ENCODE assay signal across 9 cellular contexts in genomic region chr3:142209655-142210054, GRCh38. TPM values are rescaled to one million over a fixed set of nuclear protein-coding genes. Genes with fewer than 3 reads are reported as not detected.
DNase-seq lines count a peak whose midpoint lies in the region; ATAC-seq lines count a peak whose summit lies in the region.
"Had no signal": no experiment of that assay in that cellular context is flagged by ENCODE, and none has a peak within 500 bp of the region (broad histone marks: within the 10 kb centered on the region; RNA-seq: fewer than 3 reads in every experiment).

No MANE protein-coding gene starts in this region.

- no peak overlapping the region for H3K4me3 ChIP-seq in rectal smooth muscle tissue (ENCODE audit: low read length)

- DNase-seq in EL (peak; percentile 71), amniotic stem cell (lab: John Stamatoyannopoulos, UW) (peak; percentile 72), Right ventricle myocardium superior (no peak), NCI-H187 (lab: John Stamatoyannopoulos, UW) (no peak)
- DNase-seq in activated CD4-positive, alpha-beta T cell treated with anti-CD3 and anti-CD28 coated beads for 48 hours = no peak
- DNase-seq in activated naive CD4-positive, alpha-beta T cell treated with anti-CD3 and anti-CD28 coated beads, Interleukin-2, amount 50 U/mL, for 16 hours = no peak
- DNase-seq: SHP77 had no signal

- no peak overlapping the region for H3K9ac ChIP-seq in rectal smooth muscle tissue (ENCODE audit: low read length)

- peaks cover 19% of the 10 kb centered on the region for H3K4me1 ChIP-seq in rectal smooth muscle tissue (ENCODE audit: control insufficient read depth, insufficient read depth, low read length)

- peak overlapping the region; percentile 76 for H3K27ac ChIP-seq in rectal smooth muscle tissue (ENCODE audit: low read depth, low read length)

- intact Hi-C loops in Right ventricle myocardium superior (cut with DNase I) = no loop called here

- no peaks in the 10 kb centered on the region for H3K27me3 ChIP-seq in rectal smooth muscle tissue (ENCODE audit: control insufficient read depth, insufficient read depth, low read length)

- ATAC-seq in Right ventricle myocardium superior (ENCODE audit: poor library complexity) = peak; percentile 89
- no peak for ATAC-seq in HG03045 (IDR thresholded peaks at IDR 0.05; ENCODE audit: unreplicated experiment)

- peaks cover 12% of the 10 kb centered on the region for H3K36me3 ChIP-seq in rectal smooth muscle tissue (ENCODE audit: control insufficient read depth, insufficient read depth, low read length)

RNA-seq across cellular contexts. Expression of gene GK5, which starts 15.7 kb away (rescaled TPM):
- total RNA-seq in Right ventricle myocardium superior = 9.7 TPM

Comparison
In these comparisons a context has a peak if more than half of its experiments do, and no peak if none do; other contexts are left out.
1. DNase-seq: peak in EL (single experiment) and amniotic stem cell (single experiment); none in Right ventricle myocardium superior (single experiment), activated CD4-positive, alpha-beta T cell treated with anti-CD3 and anti-CD28 coated beads for 48 hours (single experiment), NCI-H187 (0 of 2) and activated naive CD4-positive, alpha-beta T cell treated with anti-CD3 and anti-CD28 coated beads, Interleukin-2, amount 50 U/mL, for 16 hours (single experiment).